Comparison of ENCODE assay signal across 2 cellular contexts in the genomic region with DNA sequence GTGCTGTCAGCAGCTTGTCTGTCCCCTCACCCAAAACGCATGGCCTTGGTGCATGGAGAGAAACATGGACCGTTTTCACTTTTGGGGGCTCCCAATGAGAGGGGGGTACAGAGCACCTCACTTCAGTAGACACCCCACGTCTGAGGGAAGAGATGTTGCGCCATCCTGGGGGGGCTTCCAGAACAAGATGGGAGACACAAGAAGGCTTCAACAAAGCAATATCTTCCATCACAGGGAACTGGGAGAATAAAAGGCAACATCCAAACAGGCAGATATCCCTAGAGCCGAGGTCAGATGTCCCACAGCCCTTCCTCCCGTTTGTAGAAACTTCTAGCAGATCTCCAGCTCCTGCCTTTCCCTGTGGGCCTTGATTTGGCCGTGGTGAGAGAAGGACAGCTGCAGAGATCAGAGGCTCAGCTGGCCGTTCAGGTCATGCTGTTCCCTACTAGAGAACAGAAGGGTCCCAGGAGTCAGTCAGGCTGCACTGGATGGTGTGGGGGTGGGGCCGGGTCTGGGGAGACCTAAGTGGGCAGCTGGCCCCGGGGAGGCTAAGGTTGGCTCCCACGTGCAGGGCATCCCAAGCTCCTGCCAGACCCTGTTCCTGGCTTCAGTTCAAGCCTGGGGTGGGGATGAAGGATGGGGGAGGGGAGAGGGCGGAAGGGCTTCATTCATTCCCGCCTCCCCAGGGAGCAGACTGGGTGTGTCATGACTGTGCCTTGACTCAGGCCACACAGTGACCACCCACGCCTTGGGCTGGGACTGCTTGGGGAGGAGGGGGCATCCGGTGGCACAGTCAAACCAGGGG.
TF ChIP-seq lines count a peak whose summit lies in the region.

No MANE protein-coding gene starts in this region.

TF ChIP-seq in IMR-90, 13 proteins besides CTCF, POLR2A, EP300 and RAD21:
- TF ChIP-seq MAZ (IDR thresholded peaks at IDR 0.05; ENCODE audit: borderline replicate concordance, low read depth, low read length) (no peak), CEBPB (IDR thresholded peaks at IDR 0.05; ENCODE audit: low read depth, low read length) (peak; percentile 63)

TF ChIP-seq in K562, 482 proteins besides CTCF, POLR2A, EP300 and RAD21:
- TF ChIP-seq NFIC (IDR thresholded peaks at IDR 0.05), result peak; percentile 65
- no peak for TF ChIP-seq KLF6 (CRISPR knock-in tag; IDR thresholded peaks at IDR 0.05; ENCODE audit: borderline replicate concordance)
- 0 out of 2 replicates have a peak, but pooled peaks have one; percentile 41 for TF ChIP-seq ZBED1 (IDR thresholded peaks at IDR 0.05)
- 0 out of 2 replicates have a peak, but pooled peaks have one; percentile 7 for TF ChIP-seq RUNX1 (IDR thresholded peaks at IDR 0.05; ENCODE audit: low read depth)
- peak; percentile 93 for TF ChIP-seq EGR1 (conservative IDR thresholded peaks at IDR 0.05)
- TF ChIP-seq, protein P1, sequence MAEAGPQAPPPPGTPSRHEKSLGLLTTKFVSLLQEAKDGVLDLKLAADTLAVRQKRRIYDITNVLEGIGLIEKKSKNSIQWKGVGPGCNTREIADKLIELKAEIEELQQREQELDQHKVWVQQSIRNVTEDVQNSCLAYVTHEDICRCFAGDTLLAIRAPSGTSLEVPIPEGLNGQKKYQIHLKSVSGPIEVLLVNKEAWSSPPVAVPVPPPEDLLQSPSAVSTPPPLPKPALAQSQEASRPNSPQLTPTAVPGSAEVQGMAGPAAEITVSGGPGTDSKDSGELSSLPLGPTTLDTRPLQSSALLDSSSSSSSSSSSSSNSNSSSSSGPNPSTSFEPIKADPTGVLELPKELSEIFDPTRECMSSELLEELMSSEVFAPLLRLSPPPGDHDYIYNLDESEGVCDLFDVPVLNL (CRISPR knock-in tag; IDR thresholded peaks at IDR 0.05; ENCODE audit: low read depth), result no peak
- no peak for TF ChIP-seq HNRNPUL1 (IDR thresholded peaks at IDR 0.05; ENCODE audit: low read length)
- no peak for TF ChIP-seq XRCC3 (IDR thresholded peaks at IDR 0.05)
- TF ChIP-seq RBFOX2 (IDR thresholded peaks at IDR 0.05; ENCODE audit: low read depth, low read length), result 0 out of 2 replicates have a peak, but pooled peaks have one; percentile 11
- peak; percentile 27; the same call in 1 of the 2 replicates for TF ChIP-seq CREM (IDR thresholded peaks at IDR 0.05; ENCODE audit: low read depth)
- TF ChIP-seq ZNF24 (IDR thresholded peaks at IDR 0.05), result peak; percentile 58; the same call in 1 of the 2 replicates
- TF ChIP-seq FOSL1 (tag; conservative IDR thresholded peaks at IDR 0.05), result peak; percentile 36; the same call in 1 of the 2 replicates
- no peak for TF ChIP-seq ZBTB5 (IDR thresholded peaks at IDR 0.05)
- peak; percentile 73 for TF ChIP-seq CEBPB (tag; IDR thresholded peaks at IDR 0.05)
- peak; percentile 92 for TF ChIP-seq PRDM10 (IDR thresholded peaks at IDR 0.05; ENCODE audit: partially characterized antibody)
- TF ChIP-seq MED1 (CRISPR knock-in tag; IDR thresholded peaks at IDR 0.05; ENCODE audit: borderline replicate concordance), result no peak
- TF ChIP-seq MYNN (IDR thresholded peaks at IDR 0.05), result peak; percentile 29; the same call in 1 of the 2 replicates
- TF ChIP-seq MYNN (CRISPR knock-in tag; IDR thresholded peaks at IDR 0.05), result no peak
- no peak for TF ChIP-seq MAFK (IDR thresholded peaks at IDR 0.05; ENCODE audit: low read length)
- TF ChIP-seq, protein P2, sequence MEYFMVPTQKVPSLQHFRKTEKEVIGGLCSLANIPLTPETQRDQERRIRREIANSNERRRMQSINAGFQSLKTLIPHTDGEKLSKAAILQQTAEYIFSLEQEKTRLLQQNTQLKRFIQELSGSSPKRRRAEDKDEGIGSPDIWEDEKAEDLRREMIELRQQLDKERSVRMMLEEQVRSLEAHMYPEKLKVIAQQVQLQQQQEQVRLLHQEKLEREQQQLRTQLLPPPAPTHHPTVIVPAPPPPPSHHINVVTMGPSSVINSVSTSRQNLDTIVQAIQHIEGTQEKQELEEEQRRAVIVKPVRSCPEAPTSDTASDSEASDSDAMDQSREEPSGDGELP (CRISPR knock-in tag; IDR thresholded peaks at IDR 0.05; ENCODE audit: borderline replicate concordance), result peak; percentile 51; the same call in 1 of the 2 replicates
- no peak for TF ChIP-seq GATAD2B (IDR thresholded peaks at IDR 0.05; ENCODE audit: borderline replicate concordance)
- TF ChIP-seq MCM7 (IDR thresholded peaks at IDR 0.05), result no peak
- TF ChIP-seq PHTF2 (CRISPR knock-in tag; IDR thresholded peaks at IDR 0.05), result no peak
- no peak for TF ChIP-seq CREB5 (CRISPR knock-in tag; IDR thresholded peaks at IDR 0.05)
- TF ChIP-seq ZBTB7A (IDR thresholded peaks at IDR 0.05; ENCODE audit: borderline replicate concordance, control insufficient read depth, low read depth, low read length), result peak; percentile 19; the same call in 1 of the 2 replicates
- no peak for TF ChIP-seq CBFA2T2 (conservative IDR thresholded peaks at IDR 0.05)
- peak in 1 of 2 experiments; percentile 21; a peak in 1 of 4 replicates for TF ChIP-seq KDM1A (IDR thresholded peaks at IDR 0.05)
- no peak for TF ChIP-seq PYGO2 (tag; IDR thresholded peaks at IDR 0.05)
- TF ChIP-seq NCOR1 (IDR thresholded peaks at IDR 0.05), result 0 out of 2 replicates have a peak, but pooled peaks have one; percentile 8
- TF ChIP-seq, protein P3, sequence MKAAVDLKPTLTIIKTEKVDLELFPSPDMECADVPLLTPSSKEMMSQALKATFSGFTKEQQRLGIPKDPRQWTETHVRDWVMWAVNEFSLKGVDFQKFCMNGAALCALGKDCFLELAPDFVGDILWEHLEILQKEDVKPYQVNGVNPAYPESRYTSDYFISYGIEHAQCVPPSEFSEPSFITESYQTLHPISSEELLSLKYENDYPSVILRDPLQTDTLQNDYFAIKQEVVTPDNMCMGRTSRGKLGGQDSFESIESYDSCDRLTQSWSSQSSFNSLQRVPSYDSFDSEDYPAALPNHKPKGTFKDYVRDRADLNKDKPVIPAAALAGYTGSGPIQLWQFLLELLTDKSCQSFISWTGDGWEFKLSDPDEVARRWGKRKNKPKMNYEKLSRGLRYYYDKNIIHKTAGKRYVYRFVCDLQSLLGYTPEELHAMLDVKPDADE (conservative IDR thresholded peaks at IDR 0.05; ENCODE audit: control insufficient read depth, low read depth, low read length), result 0 out of 2 replicates have a peak, but pooled peaks have one; percentile 29
- no peak for TF ChIP-seq USF1 (CRISPR knock-in tag; IDR thresholded peaks at IDR 0.05)
- peak in 1 of 2 experiments; percentile 18 for TF ChIP-seq E2F6 (IDR thresholded peaks at IDR 0.05; ENCODE audit: borderline replicate concordance in 1 of 2, extremely low read depth in 1 of 2, insufficient read depth in 1 of 2, insufficient read length in 1 of 2, low read depth in 1 of 2, low read length in 1 of 2, poor library complexity in 1 of 2, severe bottlenecking in 1 of 2)
- no peak for TF ChIP-seq KDM2B (CRISPR knock-in tag; IDR thresholded peaks at IDR 0.05)
